1 cellular context compared by ENCODE assay signal in genomic region chr5:41835625-41836024, GRCh38.
A peak's percentile ranks its signal among the peaks of the same experiment; 100 is the strongest.
TF ChIP-seq lines count a peak whose summit lies in the region.

No MANE protein-coding gene starts in this region.

TF ChIP-seq in IMR-90, 13 proteins besides CTCF, POLR2A, EP300 and RAD21 (continued from another document):
- peak; percentile 2; the same call in 1 of the 2 replicates for TF ChIP-seq CEBPB (IDR thresholded peaks at IDR 0.05; ENCODE audit: low read depth, low read length)
